13 cellular contexts compared by ENCODE assay signal in the genomic region with DNA sequence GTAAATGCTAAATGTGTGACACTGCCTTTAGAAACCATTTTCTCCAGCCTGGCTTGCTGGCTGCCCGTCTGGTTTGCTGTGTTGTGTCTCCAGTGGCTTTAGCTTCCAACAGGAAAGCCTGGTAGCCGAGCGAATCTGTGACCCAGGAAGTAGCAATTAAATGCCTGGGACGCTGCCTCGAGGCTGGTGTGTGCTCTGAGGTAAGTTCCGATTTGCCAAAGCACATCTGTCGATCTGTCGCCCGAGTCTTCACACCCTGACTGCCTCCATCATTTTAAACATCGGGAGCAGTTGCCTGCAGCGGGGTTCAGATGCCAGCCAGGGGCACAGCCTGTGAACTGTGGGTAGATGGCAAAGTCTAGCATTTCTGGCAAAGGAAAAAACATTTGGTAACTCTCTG. TPM values are rescaled to one million over a fixed set of nuclear protein-coding genes. Genes with fewer than 3 reads are reported as not detected.
DNase-seq lines count a peak whose midpoint lies in the region; ATAC-seq and TF ChIP-seq lines count a peak whose summit lies in the region.
"Had no signal": no experiment of that assay in that cellular context is flagged by ENCODE, and none has a peak within 500 bp of the region (broad histone marks: within the 10 kb centered on the region; RNA-seq: fewer than 3 reads in every experiment).

No MANE protein-coding gene starts in this region.

- intact Hi-C loops in PC-3 (cut with micrococcal nuclease), result loop anchor here (10.0 kb wide), 1 partner anchor 553 kb away; no protein-coding TSS in a partner anchor

- H3K9me3 ChIP-seq in PC-3 (ENCODE audit: low read length) (no peaks in the 10 kb centered on the region), skeletal muscle tissue (ENCODE audit: control insufficient read depth in 3 of 3, low read length in 3 of 3) (no peaks in the 10 kb centered on the region)
- H3K9me3 ChIP-seq: right lobe of liver, tibial nerve had no signal

- DNase-seq in activated T-cell treated with anti-CD3 and anti-CD28 coated beads, Interleukin-2, amount 50 U/mL, for 24 hours, result no peak
- no peak for DNase-seq in activated T-cell treated with anti-CD3 and anti-CD28 coated beads, Interleukin-2, amount 50 U/mL, for 48 hours
- DNase-seq in PC-3 (no peak), chondrocyte (ENCODE audit: low spot score) (no peak), NCI-H2196 treated with DMSO at 0.1 percent for 48 hours (lab: John Stamatoyannopoulos, UW; ENCODE audit: unreplicated experiment) (no peak), G401 (ENCODE audit: low spot score) (no peak)
- DNase-seq: GDM1, mesenchymal stem cell, NCI-H446 treated with DMSO at 0.1 percent for 48 hours had no signal

- no peak for TF ChIP-seq CTCF in PC-3 (conservative IDR thresholded peaks at IDR 0.05; ENCODE audit: low read depth, low read length)
- no peak for TF ChIP-seq CTCF in chondrocyte (IDR thresholded peaks at IDR 0.05)

- peaks cover 16% of the 10 kb centered on the region; the same call in 1 of the 2 replicates for H4K20me1 ChIP-seq in PC-3 (ENCODE audit: low read length)

- ATAC-seq in PC-3, result no peak
- no peak for ATAC-seq in GM21619 (IDR thresholded peaks at IDR 0.05; ENCODE audit: unreplicated experiment)
- ATAC-seq: right lobe of liver had no signal

- H3K4me1 Mint-ChIP-seq in activated T-cell treated with anti-CD3 and anti-CD28 coated beads, Interleukin-2, amount 50 U/mL, for 24 hours (ENCODE audit: low read depth), result peaks cover 31% of the 10 kb centered on the region
- peaks cover 34% of the 10 kb centered on the region for H3K4me1 Mint-ChIP-seq in chondrocyte (ENCODE audit: low read depth)

- no peaks in the 10 kb centered on the region for H3K27me3 Mint-ChIP-seq in activated T-cell treated with anti-CD3 and anti-CD28 coated beads, Interleukin-2, amount 50 U/mL, for 24 hours
- no peaks in the 10 kb centered on the region for H3K27me3 Mint-ChIP-seq in chondrocyte (ENCODE audit: low read depth)

- H3K4me1 ChIP-seq in PC-3 (ENCODE audit: insufficient read depth, low read length) (peaks cover 28% of the 10 kb centered on the region), skeletal muscle tissue (ENCODE audit: control insufficient read depth in 3 of 3, insufficient read depth in 3 of 3, low read length in 3 of 3) (peaks cover 67 to 79% (median 76%) of the 10 kb centered on the region in 3 donors)

- H3K27me3 ChIP-seq in PC-3 (ENCODE audit: low read length) (no peaks in the 10 kb centered on the region), skeletal muscle tissue (ENCODE audit: control insufficient read depth in 3 of 3, insufficient read depth in 3 of 3, low read length in 3 of 3) (no peaks in the 10 kb centered on the region)
- H3K27me3 ChIP-seq: right lobe of liver, tibial nerve had no signal

- H3K27ac ChIP-seq in PC-3 (ENCODE audit: low read length) (no peak overlapping the region), skeletal muscle tissue (ENCODE audit: low read depth, low read length) (no peak overlapping the region)
- H3K27ac ChIP-seq: right lobe of liver, tibial nerve had no signal

- BruUV-seq in PC-3 (replicated peaks; lab: Mats Ljungman, UMichigan), result TSS peak; percentile 41

- POLR2A ChIA-PET in PC-3 (lab: Charles Lee; ENCODE audit: unreplicated experiment), result no interaction called here

- CTCF ChIA-PET in PC-3 (lab: Charles Lee), result no interaction called here

- peaks cover 39% of the 10 kb centered on the region for H3K79me2 ChIP-seq in PC-3 (ENCODE audit: low read length)

- H3K9me2 ChIP-seq in PC-3 (replicated peaks; ENCODE audit: low read length), result no peaks in the 10 kb centered on the region

- no peak overlapping the region for H3K27ac Mint-ChIP-seq in activated T-cell treated with anti-CD3 and anti-CD28 coated beads, Interleukin-2, amount 50 U/mL, for 24 hours
- H3K27ac Mint-ChIP-seq in chondrocyte (ENCODE audit: unreplicated experiment), result peak overlapping the region; percentile 33

- H2AFZ ChIP-seq in PC-3 (ENCODE audit: low read length), result no peak overlapping the region

- peak overlapping the region; percentile 94 for H3K4me3 ChIP-seq in PC-3 (ENCODE audit: low read length)
- H3K4me3 ChIP-seq in skeletal muscle tissue (ENCODE audit: low read length in 3 of 3), result peak overlapping the region in 2 of 3 donors; percentile 84 to 98

- peaks cover 26% of the 10 kb centered on the region for H3K36me3 Mint-ChIP-seq in activated T-cell treated with anti-CD3 and anti-CD28 coated beads, Interleukin-2, amount 50 U/mL, for 24 hours (ENCODE audit: low read depth)
- H3K36me3 Mint-ChIP-seq in chondrocyte (ENCODE audit: low read depth), result peaks cover 4% of the 10 kb centered on the region

- peaks cover 4% of the 10 kb centered on the region for H3F3A ChIP-seq in PC-3 (ENCODE audit: low read length, unreplicated experiment)

- in situ Hi-C loops in G401 (cut with HindIII; ENCODE audit: low sequenced_read_pairs), result no loop called here

- H3K4me3 Mint-ChIP-seq in activated T-cell treated with anti-CD3 and anti-CD28 coated beads, Interleukin-2, amount 50 U/mL, for 24 hours, result peak overlapping the region; percentile 83
- H3K4me3 Mint-ChIP-seq in chondrocyte (ENCODE audit: unreplicated experiment), result peak overlapping the region; percentile 82

- no peaks in the 10 kb centered on the region; the same call in 1 of the 2 replicates for H3K36me3 ChIP-seq in PC-3 (ENCODE audit: low read depth, low read length)
- peaks cover 5 to 21% (median 12%) of the 10 kb centered on the region in 3 donors for H3K36me3 ChIP-seq in skeletal muscle tissue (ENCODE audit: control insufficient read depth in 3 of 3, insufficient read depth in 3 of 3, low read length in 3 of 3)
- H3K36me3 ChIP-seq: right lobe of liver had no signal

- peak overlapping the region; percentile 84 for H3K4me2 ChIP-seq in PC-3 (ENCODE audit: low read length)

- no peaks in the 10 kb centered on the region for H3K9me3 Mint-ChIP-seq in activated T-cell treated with anti-CD3 and anti-CD28 coated beads, Interleukin-2, amount 50 U/mL, for 24 hours
- H3K9me3 Mint-ChIP-seq in chondrocyte (ENCODE audit: low read depth), result no peaks in the 10 kb centered on the region

- H3K9ac ChIP-seq in PC-3 (ENCODE audit: low read length) (no peak overlapping the region), skeletal muscle tissue (ENCODE audit: low read depth in 1 of 3, low read length in 3 of 3) (peak overlapping the region in 1 of 3 donors; percentile 100)

RNA-seq across cellular contexts. Expression of gene MIB2, which starts 2.2 kb away (rescaled TPM):
- total RNA-seq in PC-3 (2014; rRNA removed), result 164 and 218 TPM in 2 replicates
- 73.8 to 86.7 TPM (median 76.4 TPM) in 3 replicates for total RNA-seq in chondrocyte
- total RNA-seq in skeletal muscle tissue, result 49.6 TPM
- total RNA-seq in G401 (2014; rRNA removed; shearing (Covaris generic)), result 37.1 and 63.9 TPM in 2 replicates

RNA-seq across cellular contexts. Expression of gene MMP23B, which starts 14.5 kb away (rescaled TPM):
- total RNA-seq in PC-3 (2014; rRNA removed) (25.9 and 28.4 TPM in 2 replicates), chondrocyte (18.3 to 71.4 TPM (median 68.7 TPM) in 3 replicates), skeletal muscle tissue (17.2 TPM)
- 1.1 and 1.3 TPM in 2 replicates for total RNA-seq in G401 (2014; rRNA removed; shearing (Covaris generic))

RNA-seq across cellular contexts. Expression of gene FNDC10, which starts 17.6 kb away (rescaled TPM):
- total RNA-seq in PC-3 (2014; rRNA removed) (7.9 and 8.8 TPM in 2 replicates), chondrocyte (23.3 to 32.6 TPM (median 24.8 TPM) in 3 replicates), skeletal muscle tissue (not detected)
- total RNA-seq in G401 (2014; rRNA removed; shearing (Covaris generic)), result 1.2 and 6.8 TPM in 2 replicates

RNA-seq across cellular contexts. Expression of gene CDK11B, which starts 41.3 kb away (rescaled TPM):
- 38.6 and 50.4 TPM in 2 replicates for total RNA-seq in PC-3 (2014; rRNA removed)
- total RNA-seq in chondrocyte, result 21.1 to 24.2 TPM (median 21.8 TPM) in 3 replicates
- total RNA-seq in skeletal muscle tissue, result 8.4 TPM
- total RNA-seq in G401 (2014; rRNA removed; shearing (Covaris generic)), result 7.5 and 12.9 TPM in 2 replicates

RNA-seq across cellular contexts. Expression of gene SSU72, which starts 42.9 kb away (rescaled TPM):
- total RNA-seq in PC-3 (2014; rRNA removed) (283 and 310 TPM in 2 replicates), chondrocyte (99.7 to 129 TPM (median 100 TPM) in 3 replicates), skeletal muscle tissue (40.2 TPM)
- total RNA-seq in G401 (2014; rRNA removed; shearing (Covaris generic)), result 145 and 169 TPM in 2 replicates
